ENCODE assay signal across 8 cellular contexts in the genomic region with DNA sequence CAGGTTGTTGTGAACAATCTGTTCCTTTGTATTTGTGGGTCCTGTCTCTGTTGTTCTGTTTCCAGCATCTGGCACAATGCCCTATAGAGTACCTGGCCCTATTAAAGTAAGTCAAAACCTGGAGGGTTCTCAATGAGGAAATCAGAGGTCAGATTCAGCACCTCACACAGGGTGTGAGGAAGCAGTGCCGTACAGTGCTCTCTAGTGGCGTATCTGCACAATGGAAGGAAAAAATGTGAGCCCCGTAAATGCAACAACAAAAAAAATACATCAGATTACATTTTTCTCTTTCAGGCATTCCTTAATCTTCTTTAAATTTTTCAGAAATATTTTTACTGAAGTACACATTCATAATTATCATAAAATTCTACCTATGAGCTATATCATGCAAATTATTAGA. TPM values are rescaled to one million over a fixed set of nuclear protein-coding genes. Genes with fewer than 3 reads are reported as not detected.
DNase-seq lines count a peak whose midpoint lies in the region; ATAC-seq and TF ChIP-seq lines count a peak whose summit lies in the region.
"Not testable (repeated sequence)": the region's sequence is repeated elsewhere in the genome, so short reads cannot be mapped to it uniquely, and the experiment has no call there.

No MANE protein-coding gene starts in this region.

- H3K9me3 ChIP-seq in neural progenitor cell (ENCODE audit: low read depth), result not testable (repeated sequence)

- H3K4me1 ChIP-seq in neural progenitor cell, result not testable (repeated sequence)

- not testable (repeated sequence) for H3K27me3 Mint-ChIP-seq in neural progenitor cell (ENCODE audit: insufficient read depth, low read depth)

- not testable (repeated sequence) for H3K9me3 Mint-ChIP-seq in activated naive CD4-positive, alpha-beta T cell treated with anti-CD3 and anti-CD28 coated beads, Interleukin-2, amount 50 U/mL, for 72 hours; neural progenitor cell

- H3K4me3 Mint-ChIP-seq in neural progenitor cell, result not testable (repeated sequence)

- not testable (repeated sequence) for H3K27ac ChIP-seq in neural progenitor cell

- not testable (repeated sequence) for H3K27ac Mint-ChIP-seq in activated naive CD4-positive, alpha-beta T cell treated with anti-CD3 and anti-CD28 coated beads, Interleukin-2, amount 50 U/mL, for 72 hours; neural progenitor cell

- TF ChIP-seq CTCF in AG09309 (IDR thresholded peaks at IDR 0.05; ENCODE audit: control insufficient read depth, insufficient read depth, low read depth, low read length, missing control alignments) (peak; percentile 19), neural progenitor cell (IDR thresholded peaks at IDR 0.05) (peak; percentile 62)

- H4K20me1 ChIP-seq in neural progenitor cell (ENCODE audit: low read depth), result not testable (repeated sequence)

- ATAC-seq in GM18508 (IDR thresholded peaks at IDR 0.05; ENCODE audit: insufficient read depth, unreplicated experiment) (peak; percentile 71), HG03460 (IDR thresholded peaks at IDR 0.05; ENCODE audit: unreplicated experiment) (peak; percentile 51)
- peak; percentile 40 to 64 for ATAC-seq in activated naive CD4-positive, alpha-beta T cell treated with anti-CD3 and anti-CD28 coated beads, Interleukin-2, amount 50 U/mL, for 72 hours

- not testable (repeated sequence) for DNase-seq in AG09309 (ENCODE audit: low read depth); activated naive CD4-positive, alpha-beta T cell treated with anti-CD3 and anti-CD28 coated beads, Interleukin-2, amount 50 U/mL, for 72 hours (ENCODE audit: low spot score in 2 of 2)
- peak; percentile 3 for DNase-seq in H7
- DNase-seq in NCI-H774 (lab: John Stamatoyannopoulos, UW), result peak; percentile 2
- peak; percentile 15 for DNase-seq in glomerular visceral epithelial cell (ENCODE audit: extremely low spot score)
- DNase-seq in neural progenitor cell (ENCODE audit: low spot score), result peak; percentile 59

- H3K4me3 ChIP-seq in AG09309 (ENCODE audit: control insufficient read depth, low read depth, low read length); H7 (ENCODE audit: insufficient read depth, low read depth, low read length); neural progenitor cell: not testable (repeated sequence)

- H3K4me2 ChIP-seq in neural progenitor cell, result not testable (repeated sequence)

- not testable (repeated sequence) for H3K27me3 ChIP-seq in H7 (ENCODE audit: control insufficient read depth, insufficient read depth, low read length); neural progenitor cell

- H3K4me1 Mint-ChIP-seq in neural progenitor cell, result not testable (repeated sequence)

- H2AFZ ChIP-seq in neural progenitor cell (replicated peaks), result not testable (repeated sequence)

- not testable (repeated sequence) for H3K9ac ChIP-seq in neural progenitor cell

- H3K36me3 Mint-ChIP-seq in activated naive CD4-positive, alpha-beta T cell treated with anti-CD3 and anti-CD28 coated beads, Interleukin-2, amount 50 U/mL, for 72 hours; neural progenitor cell: not testable (repeated sequence)

- H3F3A ChIP-seq in neural progenitor cell (ENCODE audit: low read depth), result not testable (repeated sequence)

- H3K79me2 ChIP-seq in neural progenitor cell (ENCODE audit: low read depth), result not testable (repeated sequence)

- H3K36me3 ChIP-seq in H7 (replicated peaks; ENCODE audit: control insufficient read depth, insufficient read depth, low read length); neural progenitor cell: not testable (repeated sequence)

RNA-seq across cellular contexts. Expression of a gene that starts 2.5 kb away (rescaled TPM):
- not detected in 2 replicates for total RNA-seq in H7 (2014; rRNA removed; shearing (Covaris generic))
- total RNA-seq in activated naive CD4-positive, alpha-beta T cell treated with anti-CD3 and anti-CD28 coated beads, Interleukin-2, amount 50 U/mL, for 72 hours, result under 1 TPM in 1 of 2 donors, not detected in 1; 0.29 TPM
- not detected in 2 replicates for total RNA-seq in neural progenitor cell (ENCODE audit: low replicate concordance)
